14 cellular contexts compared by ENCODE assay signal in the genomic region with DNA sequence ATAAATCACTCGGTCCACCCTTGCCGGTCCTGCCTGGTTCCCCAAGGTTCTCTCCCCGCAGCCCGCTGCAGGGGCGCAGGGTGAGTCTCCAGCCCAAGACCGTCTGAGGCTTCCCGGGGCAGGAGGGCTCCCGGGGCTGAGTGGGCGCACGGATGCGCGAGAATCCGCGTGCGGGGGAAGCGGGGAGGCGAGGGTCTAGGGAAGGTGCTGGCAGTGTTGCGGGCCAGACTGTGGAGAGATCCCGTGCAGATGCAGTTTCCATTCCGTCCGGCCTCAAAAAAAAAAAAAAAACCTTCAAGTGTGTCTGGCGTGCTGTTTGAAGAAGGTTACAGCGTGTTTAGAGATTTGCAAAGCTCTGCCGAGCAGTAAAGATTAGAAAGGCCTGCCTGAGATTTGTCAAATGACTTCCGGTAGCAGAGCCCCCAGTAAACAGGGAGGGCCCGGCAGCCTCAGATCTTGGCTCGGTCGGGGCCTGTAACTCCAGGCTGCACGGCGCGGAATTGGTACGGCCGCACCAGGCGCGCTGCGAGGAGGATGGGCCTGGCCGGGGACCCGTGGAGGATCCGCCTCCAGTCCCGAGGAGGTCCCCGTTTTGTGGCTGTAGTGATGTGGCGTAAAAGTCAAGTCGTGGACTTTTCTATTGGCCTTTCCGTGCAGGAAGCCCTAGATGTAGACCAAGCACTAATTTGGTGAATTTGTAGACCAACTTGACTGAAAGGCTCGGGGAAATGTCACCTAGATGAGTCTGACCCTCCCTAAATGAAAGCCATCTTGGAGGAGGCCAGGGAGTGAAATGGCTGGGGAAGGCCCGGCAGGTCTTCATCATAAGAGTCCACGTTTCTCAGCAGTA.
DNase-seq lines count a peak whose midpoint lies in the region; ATAC-seq, FAIRE-seq and TF ChIP-seq lines count a peak whose summit lies in the region.
"Had no signal": no experiment of that assay in that cellular context is flagged by ENCODE, and none has a peak within 500 bp of the region (broad histone marks: within the 10 kb centered on the region; RNA-seq: fewer than 3 reads in every experiment).

No MANE protein-coding gene starts in this region.

- H3K4me1 ChIP-seq in kidney (ENCODE audit: control insufficient read depth in 1 of 2, insufficient read depth in 1 of 2, low read depth in 1 of 2, low read length in 2 of 2) (peaks cover 0 to 9% of the 10 kb centered on the region in 2 donors), transverse colon (peaks cover 7 to 51% (median 30%) of the 10 kb centered on the region in 4 donors)
- H3K4me1 ChIP-seq: pancreas, upper lobe of right lung had no signal

- no peak overlapping the region for H3K9ac ChIP-seq in kidney (ENCODE audit: low read length in 2 of 2)

- FAIRE-seq in kidney (lab: Jason Lieb, UNC), result no peak
- FAIRE-seq: pancreas had no signal

- peaks cover 46% of the 10 kb centered on the region for H3K27me3 Mint-ChIP-seq in activated naive CD8-positive, alpha-beta T cell
- peaks cover 13% of the 10 kb centered on the region for H3K27me3 Mint-ChIP-seq in activated naive CD8-positive, alpha-beta T cell treated with anti-CD3 and anti-CD28 coated beads, Interleukin-2, amount 50 U/mL, for 24 hours
- peaks cover 55% of the 10 kb centered on the region for H3K27me3 Mint-ChIP-seq in T-helper 17 cell

- H3K4me3 Mint-ChIP-seq in activated naive CD8-positive, alpha-beta T cell, result no peak overlapping the region
- no peak overlapping the region for H3K4me3 Mint-ChIP-seq in activated naive CD8-positive, alpha-beta T cell treated with anti-CD3 and anti-CD28 coated beads, Interleukin-2, amount 50 U/mL, for 24 hours
- peak overlapping the region; percentile 63 for H3K4me3 Mint-ChIP-seq in T-helper 17 cell

- intact Hi-C loops in kidney (cut with DNase I), result loop anchor here (10.0 kb wide), 3 partner anchors 464 to 1316 kb away; partner anchors contain the start of gene HOXA10
- intact Hi-C loops in transverse colon (cut with DNase I; ENCODE audit: low total_unique reads), result loop anchor here (10.0 kb wide), 1 partner anchor 1306 kb away; the partner anchor contains the start of gene HOXA9

- ATAC-seq in activated naive CD8-positive, alpha-beta T cell treated with anti-CD3 and anti-CD28 coated beads, Interleukin-2, amount 50 U/mL, for 24 hours, result no peak
- ATAC-seq in T-helper 17 cell, result no peak
- ATAC-seq: Panc1, pancreas, upper lobe of right lung had no signal

- H3K4me1 Mint-ChIP-seq in activated naive CD8-positive, alpha-beta T cell (ENCODE audit: low read depth), result peaks cover 20% of the 10 kb centered on the region
- peaks cover 33% of the 10 kb centered on the region for H3K4me1 Mint-ChIP-seq in activated naive CD8-positive, alpha-beta T cell treated with anti-CD3 and anti-CD28 coated beads, Interleukin-2, amount 50 U/mL, for 24 hours
- peaks cover 13% of the 10 kb centered on the region for H3K4me1 Mint-ChIP-seq in T-helper 17 cell

- no peak for TF ChIP-seq POLR2A in transverse colon (IDR thresholded peaks at IDR 0.05)

- H3K9me3 Mint-ChIP-seq in activated naive CD8-positive, alpha-beta T cell (ENCODE audit: low read depth), result peaks cover 6% of the 10 kb centered on the region
- H3K9me3 Mint-ChIP-seq in activated naive CD8-positive, alpha-beta T cell treated with anti-CD3 and anti-CD28 coated beads, Interleukin-2, amount 50 U/mL, for 24 hours, result peaks cover 17% of the 10 kb centered on the region

- WGBS in transverse colon (ENCODE audit: low coverage in 1 of 2), 2 donors, result 17 to 38% methylated on average over 19 to 47 of the region's 47 CpGs

- H3K4me3 ChIP-seq in kidney (ENCODE audit: low read length in 2 of 2), result no peak overlapping the region
- H3K4me3 ChIP-seq in transverse colon, result peak overlapping the region in 2 of 4 donors; percentile 6 to 53
- H3K4me3 ChIP-seq: pancreas, upper lobe of right lung had no signal

- H3K27ac ChIP-seq in kidney (ENCODE audit: low read depth in 2 of 2, low read length in 2 of 2) (no peak overlapping the region), transverse colon (peak overlapping the region; percentile 87 to 94 (median 88))
- H3K27ac ChIP-seq: pancreas, upper lobe of right lung had no signal

- H3K36me3 Mint-ChIP-seq in activated naive CD8-positive, alpha-beta T cell, result peaks cover 12% of the 10 kb centered on the region
- H3K36me3 Mint-ChIP-seq in activated naive CD8-positive, alpha-beta T cell treated with anti-CD3 and anti-CD28 coated beads, Interleukin-2, amount 50 U/mL, for 24 hours (ENCODE audit: low read depth), result peaks cover 19% of the 10 kb centered on the region
- peaks cover 2% of the 10 kb centered on the region for H3K36me3 Mint-ChIP-seq in T-helper 17 cell (ENCODE audit: low read depth)

- TF ChIP-seq CTCF in kidney (IDR thresholded peaks at IDR 0.05; ENCODE audit: borderline replicate concordance, extremely low read depth, insufficient read depth) (no peak), transverse colon (IDR thresholded peaks at IDR 0.05) (no peak)

- in situ Hi-C loops in transverse colon (cut with MboI; ENCODE audit: low pct_ligation_motif_present in 1 of 4, low pct_unique_long_range_greater_than_20kb in 1 of 4, low sequenced_read_pairs in 3 of 4), result loop anchor here (10.0 to 25.0 kb wide), 5 partner anchors 594 to 1329 kb away; partner anchors contain the start of genes HOXA11 (in 3 of the 4), SKAP2 (in 3 of the 4), HOXA10 (in 1 of the 4) and HOXA3 (in 1 of the 4)

- TF ChIP-seq EP300 in transverse colon (IDR thresholded peaks at IDR 0.05; ENCODE audit: low read depth), result no peak

- no peaks in the 10 kb centered on the region for H3K36me3 ChIP-seq in kidney (ENCODE audit: control insufficient read depth in 1 of 2, insufficient read depth in 2 of 2, low read length in 2 of 2)
- no peaks in the 10 kb centered on the region for H3K36me3 ChIP-seq in transverse colon
- H3K36me3 ChIP-seq: BE2C, pancreas, upper lobe of right lung had no signal

- no peak for DNase-seq in activated naive CD8-positive, alpha-beta T cell treated with anti-CD3 and anti-CD28 coated beads, Interleukin-2, amount 50 U/mL, for 24 hours
- no peak for DNase-seq in T-helper 17 cell
- DNase-seq in kidney, result peak; percentile 74
- DNase-seq in transverse colon, result peak; percentile 49
- no peak for DNase-seq in 8988T
- no peak for DNase-seq in KG1 (lab: John Stamatoyannopoulos, UW)
- DNase-seq in HK-2 (ENCODE audit: unreplicated experiment), result no peak
- DNase-seq: amygdala, BE2C, NCI-H2081 treated with DMSO at 0.1 percent for 48 hours, upper lobe of right lung had no signal

- H3K27ac Mint-ChIP-seq in activated naive CD8-positive, alpha-beta T cell, result peak overlapping the region; percentile 6
- H3K27ac Mint-ChIP-seq in activated naive CD8-positive, alpha-beta T cell treated with anti-CD3 and anti-CD28 coated beads, Interleukin-2, amount 50 U/mL, for 24 hours, result no peak overlapping the region
- H3K27ac Mint-ChIP-seq in T-helper 17 cell, result no peak overlapping the region

- H3K9me3 ChIP-seq in T-helper 17 cell (ENCODE audit: control insufficient read depth, low read length, poor library complexity, severe bottlenecking) (peaks cover 46% of the 10 kb centered on the region), kidney (ENCODE audit: control insufficient read depth in 1 of 2, low read length in 2 of 2) (no peaks in the 10 kb centered on the region), transverse colon (no peaks in the 10 kb centered on the region)
- H3K9me3 ChIP-seq: BE2C, pancreas, upper lobe of right lung had no signal

- H3K27me3 ChIP-seq in transverse colon, result peaks cover 96% of the 10 kb centered on the region

Comparison
In these comparisons a context has a peak if more than half of its experiments do, and no peak if none do; other contexts are left out.
1. DNase-seq: peak in kidney (single experiment) and transverse colon (single experiment); none in activated naive CD8-positive, alpha-beta T cell treated with anti-CD3 and anti-CD28 coated beads, Interleukin-2, amount 50 U/mL, for 24 hours (single experiment), T-helper 17 cell (0 of 3), 8988T (single experiment), KG1 (single experiment) and HK-2 (single experiment).
2. H3K27ac ChIP-seq: peak in transverse colon (4 of 4); none in kidney (0 of 2).